Comparison of ENCODE assay signal across 13 cellular contexts in genomic region chr9:137680445-137681358, GRCh38.
DNase-seq lines count a peak whose midpoint lies in the region; ATAC-seq and TF ChIP-seq lines count a peak whose summit lies in the region.
"Had no signal": no experiment of that assay in that cellular context is flagged by ENCODE, and none has a peak within 500 bp of the region (broad histone marks: within the 10 kb centered on the region; RNA-seq: fewer than 3 reads in every experiment).

No MANE protein-coding gene starts in this region.

- H3K4me2 ChIP-seq in neuronal stem cell (ENCODE audit: insufficient read depth, low read length, poor library complexity, severe bottlenecking) = no peak overlapping the region

- peak overlapping the region; percentile 35 for H3K18ac ChIP-seq in neuronal stem cell (ENCODE audit: low read length)

- ATAC-seq in heart right ventricle (peak in 7 of 8 donors; percentile 36 to 65 (median 41)), HG03097 (IDR thresholded peaks at IDR 0.05; ENCODE audit: low FRiP score, unreplicated experiment) (no peak), GM21529 (IDR thresholded peaks at IDR 0.05; ENCODE audit: unreplicated experiment) (no peak)

- peak overlapping the region; percentile 14 for H2BK12ac ChIP-seq in neuronal stem cell (ENCODE audit: low read length)

- intact Hi-C loops in heart right ventricle (cut with DNase I) = no loop called here

- WGBS in heart right ventricle, 2 donors = 73 to 76% methylated on average over 18 of the region's 18 CpGs
- whole genome bisulfite sequencing in neuronal stem cell (ENCODE audit: extremely low coverage in 2 of 2, insufficient read length in 2 of 2, insufficient replicate concordance in 1 of 2), 2 donors = no CpG with 5 or more reads among the region's 18 CpGs

- H3K14ac ChIP-seq in neuronal stem cell (ENCODE audit: low read length) = no peak overlapping the region

- no peak overlapping the region for H3K4ac ChIP-seq in neuronal stem cell (ENCODE audit: low read length)

- H3K4me3 ChIP-seq in heart right ventricle (no peak overlapping the region), neuronal stem cell (ENCODE audit: low read length in 2 of 2) (no peak overlapping the region)
- H3K4me3 ChIP-seq: lung, SJSA1 had no signal

- H3K27ac ChIP-seq in heart right ventricle (no peak overlapping the region), neuronal stem cell (replicated peaks; ENCODE audit: low read length) (no peak overlapping the region)
- H3K27ac ChIP-seq: SJSA1 had no signal

- H3K4me1 ChIP-seq in heart right ventricle (peaks cover 6 to 48% (median 37%) of the 10 kb centered on the region in 9 donors), neuronal stem cell (ENCODE audit: control insufficient read depth in 2 of 2, insufficient read depth in 1 of 2, low read depth in 1 of 2, low read length in 2 of 2) (peaks cover 17 to 18% of the 10 kb centered on the region in 2 donors)

- peak; percentile 71 for DNase-seq in ELF-1 (ENCODE audit: low read depth, low spot score)
- DNase-seq in NCI-H526 treated with DMSO at 0.1 percent for 48 hours (lab: John Stamatoyannopoulos, UW) = peak; percentile 28
- DNase-seq in heart right ventricle = no peak
- no peak for DNase-seq in neuronal stem cell (ENCODE audit: low spot score)
- DNase-seq in LoVo (ENCODE audit: low spot score) = no peak
- DNase-seq in NCI-H1092 (lab: John Stamatoyannopoulos, UW) = no peak
- DNase-seq: activated gamma-delta T cell treated with Interleukin-2 at 50 U/mL for 16 hours; NCI-H2227 treated with DMSO at 0.1 percent for 48 hours; stimulated activated naive CD4-positive, alpha-beta T cell treated with Interleukin-2 at 50 U/mL for 16 hours had no signal

- H3K36me3 ChIP-seq in heart right ventricle = peaks cover 0 to 16% (median 0%) of the 10 kb centered on the region in 9 donors
- peaks cover 0 to 18% of the 10 kb centered on the region in 2 donors for H3K36me3 ChIP-seq in neuronal stem cell (replicated peaks in 1 of 2; ENCODE audit: control insufficient read depth in 2 of 2, insufficient read depth in 2 of 2, low read length in 2 of 2)
- H3K36me3 ChIP-seq: SJSA1 had no signal

- H3K79me1 ChIP-seq in neuronal stem cell (ENCODE audit: low read depth, low read length) = peaks cover 6% of the 10 kb centered on the region

- peak overlapping the region; percentile 75 for H3K23ac ChIP-seq in neuronal stem cell (ENCODE audit: low read depth, low read length, poor library complexity)

- H3K9ac ChIP-seq in neuronal stem cell (ENCODE audit: low read depth, low read length, poor library complexity) = no peak overlapping the region

- no peak overlapping the region for H2AFZ ChIP-seq in neuronal stem cell (ENCODE audit: low read length)

- H3K27me3 ChIP-seq in heart right ventricle (no peaks in the 10 kb centered on the region), neuronal stem cell (ENCODE audit: control insufficient read depth in 3 of 3, insufficient read depth in 3 of 3, low read depth in 1 of 3, low read length in 3 of 3) (no peaks in the 10 kb centered on the region)
- H3K27me3 ChIP-seq: SJSA1 had no signal

- TF ChIP-seq CTCF in heart right ventricle (IDR thresholded peaks at IDR 0.05) = no peak

- H4K91ac ChIP-seq in neuronal stem cell (ENCODE audit: low read depth, low read length, poor library complexity) = no peak overlapping the region

- no peak overlapping the region for H4K8ac ChIP-seq in neuronal stem cell (ENCODE audit: low read depth, low read length)

- H2BK120ac ChIP-seq in neuronal stem cell (ENCODE audit: low read depth, low read length) = no peak overlapping the region

- H2BK15ac ChIP-seq in neuronal stem cell (ENCODE audit: low read length) = no peak overlapping the region

- H2BK5ac ChIP-seq in neuronal stem cell (ENCODE audit: low read length) = no peak overlapping the region

- H3K9me3 ChIP-seq in heart right ventricle = no peaks in the 10 kb centered on the region
- peaks cover 0 to 14% of the 10 kb centered on the region in 2 donors for H3K9me3 ChIP-seq in neuronal stem cell (replicated peaks in 1 of 2; ENCODE audit: control insufficient read depth in 2 of 2, insufficient read depth in 1 of 2, low read depth in 1 of 2, low read length in 2 of 2)
- H3K9me3 ChIP-seq: SJSA1 had no signal

- H2AK5ac ChIP-seq in neuronal stem cell (ENCODE audit: low read depth, low read length) = no peak overlapping the region

Comparison
In these comparisons a context has a peak if more than half of its experiments do, and no peak if none do; other contexts are left out.
1. DNase-seq: peak in ELF-1 (single experiment) and NCI-H526 treated with DMSO at 0.1 percent for 48 hours (single experiment); none in heart right ventricle (0 of 2), neuronal stem cell (single experiment), LoVo (single experiment) and NCI-H1092 (single experiment).
2. ATAC-seq: peak in heart right ventricle (7 of 8); none in HG03097 (single experiment) and GM21529 (single experiment).